1 cellular context compared by ENCODE assay signal in the genomic region with DNA sequence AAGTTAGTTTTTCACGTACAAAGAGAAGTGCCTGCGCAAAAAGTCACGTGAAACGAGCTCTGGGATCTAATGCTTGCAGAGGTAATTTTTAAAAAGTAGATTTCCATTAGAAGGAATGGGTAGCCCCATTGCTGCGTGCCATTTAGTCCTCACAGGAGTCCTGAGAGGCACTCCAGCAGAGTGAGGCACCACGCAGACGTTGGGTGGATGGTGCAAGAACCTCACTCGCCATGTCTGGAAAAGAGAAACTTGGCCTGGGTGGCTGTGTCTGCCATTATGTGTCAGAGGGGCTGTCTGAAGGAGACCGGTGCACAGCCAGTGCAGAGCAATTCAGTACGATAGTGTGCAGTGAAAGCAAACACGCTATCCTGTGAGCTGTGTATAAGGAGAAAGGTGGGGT.
TF ChIP-seq lines count a peak whose summit lies in the region.

No MANE protein-coding gene starts in this region.

TF ChIP-seq in K562, 482 proteins besides CTCF, POLR2A, EP300 and RAD21 (continued from another document):
- TF ChIP-seq THRA (IDR thresholded peaks at IDR 0.05), result no peak
- TF ChIP-seq SMARCA4 (IDR thresholded peaks at IDR 0.05), result no peak
- no peak for TF ChIP-seq KDM5B (IDR thresholded peaks at IDR 0.05; ENCODE audit: insufficient replicate concordance, low read depth, low read length)
- TF ChIP-seq SPI1 (IDR thresholded peaks at IDR 0.05; ENCODE audit: borderline replicate concordance, low read depth, low read length), result no peak
